8 cellular contexts compared by ENCODE assay signal in the genomic region with DNA sequence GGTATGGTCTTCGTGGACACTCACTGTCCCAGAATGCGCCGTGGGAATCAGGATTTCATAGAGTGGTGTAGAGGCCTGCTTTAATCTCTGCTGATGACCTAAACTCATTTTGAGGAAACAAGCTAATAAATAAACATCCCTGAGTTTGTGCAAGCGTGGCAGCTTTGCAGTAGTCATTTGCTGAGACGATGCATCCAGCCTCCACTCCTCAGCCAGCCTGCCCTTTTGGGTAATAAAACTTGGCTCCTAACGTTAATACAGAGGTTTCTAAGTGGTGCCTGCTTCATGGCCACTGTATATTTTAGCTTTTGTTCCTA. TPM values are rescaled to one million over a fixed set of nuclear protein-coding genes. Genes with fewer than 3 reads are reported as not detected.
A peak's percentile ranks its signal among the peaks of the same experiment; 100 is the strongest.
DNase-seq lines count a peak whose midpoint lies in the region; ATAC-seq and TF ChIP-seq lines count a peak whose summit lies in the region.

No MANE protein-coding gene starts in this region.

- no peak overlapping the region for H2AFZ ChIP-seq in Karpas-422 (ENCODE audit: low read length)

- H3K27me3 ChIP-seq in BJ (ENCODE audit: control insufficient read depth, insufficient read depth, low read length) (no peaks in the 10 kb centered on the region), Karpas-422 (ENCODE audit: low read length) (peaks cover 4% of the 10 kb centered on the region; the same call in 1 of the 2 replicates)

- peaks cover 8% of the 10 kb centered on the region for H3K36me3 Mint-ChIP-seq in central memory CD8-positive, alpha-beta T cell (ENCODE audit: insufficient read depth)
- peaks cover 0 to 35% (median 6%) of the 10 kb centered on the region in 3 donors for H3K36me3 Mint-ChIP-seq in naive thymus-derived CD8-positive, alpha-beta T cell

- H3K36me3 ChIP-seq in BJ (ENCODE audit: control insufficient read depth, insufficient read depth, low read length) (no peaks in the 10 kb centered on the region; the same call in 1 of the 2 replicates), Karpas-422 (ENCODE audit: insufficient read depth, low read length) (no peaks in the 10 kb centered on the region)

- H3K4me3 ChIP-seq in BJ (ENCODE audit: low read depth, low read length) (peak overlapping the region; percentile 86), Karpas-422 (ENCODE audit: low read length) (no peak overlapping the region)

- H4K20me1 ChIP-seq in Karpas-422 (ENCODE audit: insufficient read depth, low read depth, low read length) = peaks cover 4% of the 10 kb centered on the region; the same call in 1 of the 2 replicates

- POLR2A ChIA-PET in BJ (lab: Charles Lee) = no interaction called here
- POLR2A ChIA-PET in naive thymus-derived CD8-positive, alpha-beta T cell (lab: Charles Lee) = interaction anchor here (1.3 to 3.1 kb wide), 5 partner anchors 9 to 241 kb away, joined by 4 to 20 read pairs (median 17); a partner anchor contains a TSS

- H3K9me2 ChIP-seq in Karpas-422 (replicated peaks; ENCODE audit: insufficient read depth, low read length) = no peaks in the 10 kb centered on the region

- no peaks in the 10 kb centered on the region for H3K27me3 Mint-ChIP-seq in central memory CD8-positive, alpha-beta T cell
- H3K27me3 Mint-ChIP-seq in naive thymus-derived CD8-positive, alpha-beta T cell = no peaks in the 10 kb centered on the region

- H3K27ac ChIP-seq in Karpas-422 (ENCODE audit: low read length) = no peak overlapping the region

- peak overlapping the region; percentile 91 for H3K4me3 Mint-ChIP-seq in central memory CD8-positive, alpha-beta T cell
- peak overlapping the region; percentile 89 to 98 (median 96) for H3K4me3 Mint-ChIP-seq in naive thymus-derived CD8-positive, alpha-beta T cell

- peaks cover 57% of the 10 kb centered on the region for H3K4me1 Mint-ChIP-seq in central memory CD8-positive, alpha-beta T cell
- peaks cover 31 to 75% (median 66%) of the 10 kb centered on the region in 4 donors for H3K4me1 Mint-ChIP-seq in naive thymus-derived CD8-positive, alpha-beta T cell

- no peaks in the 10 kb centered on the region for H3K9me3 ChIP-seq in Karpas-422 (ENCODE audit: low read length)

- no peak for DNase-seq in BJ (ENCODE audit: low read depth)
- DNase-seq in Karpas-422 = no peak
- no peak for DNase-seq in central memory CD8-positive, alpha-beta T cell (ENCODE audit: low spot score in 2 of 2)
- DNase-seq in naive thymus-derived CD8-positive, alpha-beta T cell = no peak
- DNase-seq in stimulated activated CD4-positive, alpha-beta T cell treated with anti-CD3 and anti-CD28 coated beads, Interleukin-15, amount 100 ng/mL, for 24 hours = no peak
- no peak for DNase-seq in hypothalamus (lab: John Stamatoyannopoulos, UW)

- H3K4me1 ChIP-seq in Karpas-422 (ENCODE audit: low read length) = peaks cover 50% of the 10 kb centered on the region

- H3K79me2 ChIP-seq in Karpas-422 (ENCODE audit: low read length) = no peaks in the 10 kb centered on the region

- H3K9me3 Mint-ChIP-seq in central memory CD8-positive, alpha-beta T cell = no peaks in the 10 kb centered on the region
- no peaks in the 10 kb centered on the region for H3K9me3 Mint-ChIP-seq in naive thymus-derived CD8-positive, alpha-beta T cell

- CTCF ChIA-PET in BJ (lab: Yijun Ruan, JAX) = interaction anchor here (1.1 to 4.1 kb wide), 5 partner anchors 15 to 122 kb away, joined by 3 to 17 read pairs (median 3); no protein-coding TSS in a partner anchor

- no peak for TF ChIP-seq CTCF in BJ (IDR thresholded peaks at IDR 0.05; ENCODE audit: insufficient read depth, low read depth, low read length)

- H3K4me2 ChIP-seq in Karpas-422 (ENCODE audit: low read depth, low read length, poor library complexity, severe bottlenecking) = peak overlapping the region; percentile 59

- no peak for ATAC-seq in central memory CD8-positive, alpha-beta T cell (replicated peaks; ENCODE audit: extremely low read depth, poor library complexity, severe bottlenecking)
- no peak for ATAC-seq in naive thymus-derived CD8-positive, alpha-beta T cell
- no peak for ATAC-seq in GM19324 (IDR thresholded peaks at IDR 0.05; ENCODE audit: low FRiP score, unreplicated experiment)
- ATAC-seq in HG03457 (IDR thresholded peaks at IDR 0.05; ENCODE audit: unreplicated experiment) = no peak

- no peak overlapping the region for H3K27ac Mint-ChIP-seq in central memory CD8-positive, alpha-beta T cell (ENCODE audit: low read depth)
- H3K27ac Mint-ChIP-seq in naive thymus-derived CD8-positive, alpha-beta T cell = peak overlapping the region; percentile 79 to 95 (median 94)

- H3K9ac ChIP-seq in Karpas-422 (ENCODE audit: low read length) = no peak overlapping the region

RNA-seq across cellular contexts. Expression of a gene that starts 1.3 kb away (rescaled TPM):
- 1.9 and 2.1 TPM in 2 replicates for polyA plus RNA-seq in BJ (2011; rRNA removed)
- 1.5 and 1.6 TPM in 2 replicates for polyA minus RNA-seq in BJ (2011; rRNA and poly(A)+ RNA removed)
- 0.30 and 0.32 TPM in 2 replicates for total RNA-seq in Karpas-422 (2014; rRNA removed; shearing (Covaris generic); ENCODE audit: low replicate concordance)
- total RNA-seq in naive thymus-derived CD8-positive, alpha-beta T cell = 10 to 100 TPM; 40.0 to 45.8 TPM
- polyA plus RNA-seq in naive thymus-derived CD8-positive, alpha-beta T cell = 1 to 10 TPM; 3.8 to 4.7 (median 4.1) TPM

RNA-seq across cellular contexts. Expression of a gene that starts 1.5 kb away (rescaled TPM):
- 0.49 and 0.50 TPM in 2 replicates for polyA plus RNA-seq in BJ (2011; rRNA removed)
- 0.10 and 0.52 TPM in 2 replicates for polyA minus RNA-seq in BJ (2011; rRNA and poly(A)+ RNA removed)
- total RNA-seq in Karpas-422 (2014; rRNA removed; shearing (Covaris generic); ENCODE audit: low replicate concordance) = 0.32 TPM in 1 of 2 replicates, not detected in the other
- 1 to 10 TPM; 8.0 to 9.5 TPM for total RNA-seq in naive thymus-derived CD8-positive, alpha-beta T cell
- polyA plus RNA-seq in naive thymus-derived CD8-positive, alpha-beta T cell = 1 to 10 TPM; 1.5 to 2.2 (median 1.6) TPM

Comparison
In these comparisons a context has a peak if more than half of its experiments do, and no peak if none do; other contexts are left out.
1. RNA of a gene that starts 1.3 kb away (total RNA-seq): 40.0 to 45.8 TPM in naive thymus-derived CD8-positive, alpha-beta T cell; 0.30 to 0.32 TPM in Karpas-422; every median in the first group is over 10 times any median in the second.